ENCODE assay signal across 21 cellular contexts in genomic region chr21:28485301-28486022, GRCh38.
DNase-seq lines count a peak whose midpoint lies in the region; ATAC-seq and TF ChIP-seq lines count a peak whose summit lies in the region.
"Had no signal": no experiment of that assay in that cellular context is flagged by ENCODE, and none has a peak within 500 bp of the region (broad histone marks: within the 10 kb centered on the region; RNA-seq: fewer than 3 reads in every experiment).

No MANE protein-coding gene starts in this region.

- TF ChIP-seq CTCF in thoracic aorta (IDR thresholded peaks at IDR 0.05), result no peak
- TF ChIP-seq CTCF in chondrocyte (IDR thresholded peaks at IDR 0.05), result no peak

- no peak overlapping the region for H3K4me3 Mint-ChIP-seq in activated CD8-positive, alpha-beta memory T cell treated with anti-CD3 and anti-CD28 coated beads, Interleukin-2, amount 10 ng/mL, durations not matched to agents 7 days and 5 days
- H3K4me3 Mint-ChIP-seq in chondrocyte (ENCODE audit: unreplicated experiment), result no peak overlapping the region
- H3K4me3 Mint-ChIP-seq: activated naive CD8-positive, alpha-beta T cell treated with anti-CD3 and anti-CD28 coated beads for 36 hours; activated T-cell treated with anti-CD3 and anti-CD28 coated beads, Interleukin-2, amount 50 U/mL, for 72 hours; naive B cell; T-cell had no signal

- no peaks in the 10 kb centered on the region for H3K36me3 Mint-ChIP-seq in activated CD8-positive, alpha-beta memory T cell treated with anti-CD3 and anti-CD28 coated beads, Interleukin-2, amount 10 ng/mL, durations not matched to agents 7 days and 5 days
- H3K36me3 Mint-ChIP-seq in chondrocyte (ENCODE audit: low read depth), result no peaks in the 10 kb centered on the region
- H3K36me3 Mint-ChIP-seq: activated naive CD8-positive, alpha-beta T cell treated with anti-CD3 and anti-CD28 coated beads for 36 hours; naive B cell; T-cell had no signal

- H3K27ac Mint-ChIP-seq in activated CD8-positive, alpha-beta memory T cell treated with anti-CD3 and anti-CD28 coated beads, Interleukin-2, amount 10 ng/mL, durations not matched to agents 7 days and 5 days, result no peak overlapping the region
- no peak overlapping the region for H3K27ac Mint-ChIP-seq in chondrocyte (ENCODE audit: unreplicated experiment)
- H3K27ac Mint-ChIP-seq: activated naive CD8-positive, alpha-beta T cell treated with anti-CD3 and anti-CD28 coated beads for 36 hours; activated T-cell treated with anti-CD3 and anti-CD28 coated beads, Interleukin-2, amount 50 U/mL, for 72 hours; naive B cell; T-cell had no signal

- H3K27ac ChIP-seq in thoracic aorta, result peak overlapping the region; percentile 3 to 73
- H3K27ac ChIP-seq: pancreas had no signal

- peaks cover 5 to 26% of the 10 kb centered on the region in 2 donors for H3K4me1 ChIP-seq in thoracic aorta (ENCODE audit: control insufficient read depth in 1 of 2, low read depth in 2 of 2)
- H3K4me1 ChIP-seq: pancreas had no signal

- H3K27me3 ChIP-seq in thoracic aorta (replicated peaks; ENCODE audit: insufficient read depth), result no peaks in the 10 kb centered on the region
- H3K27me3 ChIP-seq: pancreas had no signal

- peak; percentile 57 for ATAC-seq in thoracic aorta (ENCODE audit: insufficient number of reproducible peaks, low FRiP score, low read depth)
- no peak for ATAC-seq in activated CD8-positive, alpha-beta memory T cell treated with anti-CD3 and anti-CD28 coated beads, Interleukin-2, amount 10 ng/mL, durations not matched to agents 7 days and 5 days
- ATAC-seq: activated T-cell treated with anti-CD3 and anti-CD28 coated beads, Interleukin-2, amount 50 U/mL, for 72 hours; pancreas; Right ventricle myocardium inferior; T-cell had no signal

- no peaks in the 10 kb centered on the region for H3K9me3 Mint-ChIP-seq in activated CD8-positive, alpha-beta memory T cell treated with anti-CD3 and anti-CD28 coated beads, Interleukin-2, amount 10 ng/mL, durations not matched to agents 7 days and 5 days (ENCODE audit: low read depth)
- H3K9me3 Mint-ChIP-seq in chondrocyte (ENCODE audit: low read depth), result no peaks in the 10 kb centered on the region
- H3K9me3 Mint-ChIP-seq: activated naive CD8-positive, alpha-beta T cell treated with anti-CD3 and anti-CD28 coated beads for 36 hours; activated T-cell treated with anti-CD3 and anti-CD28 coated beads, Interleukin-2, amount 50 U/mL, for 72 hours; T-cell had no signal

- no peaks in the 10 kb centered on the region for H3K4me1 Mint-ChIP-seq in activated CD8-positive, alpha-beta memory T cell treated with anti-CD3 and anti-CD28 coated beads, Interleukin-2, amount 10 ng/mL, durations not matched to agents 7 days and 5 days
- peaks cover 3% of the 10 kb centered on the region for H3K4me1 Mint-ChIP-seq in chondrocyte (ENCODE audit: low read depth)
- H3K4me1 Mint-ChIP-seq: activated naive CD8-positive, alpha-beta T cell treated with anti-CD3 and anti-CD28 coated beads for 36 hours; T-cell had no signal

- H3K27me3 Mint-ChIP-seq in activated CD8-positive, alpha-beta memory T cell treated with anti-CD3 and anti-CD28 coated beads, Interleukin-2, amount 10 ng/mL, durations not matched to agents 7 days and 5 days, result peaks cover 2% of the 10 kb centered on the region
- no peaks in the 10 kb centered on the region for H3K27me3 Mint-ChIP-seq in chondrocyte (ENCODE audit: low read depth)
- H3K27me3 Mint-ChIP-seq: activated naive CD8-positive, alpha-beta T cell treated with anti-CD3 and anti-CD28 coated beads for 36 hours had no signal

- H3K4me3 ChIP-seq in thoracic aorta, result no peak overlapping the region
- H3K4me3 ChIP-seq: pancreas, skin epidermis had no signal

- CTCF ChIA-PET in activated CD8-positive, alpha-beta memory T cell treated with anti-CD3 and anti-CD28 coated beads, Interleukin-2, amount 10 ng/mL, durations not matched to agents 7 days and 5 days (lab: Charles Lee), result no interaction called here

- DNase-seq in GM04504 (ENCODE audit: low read depth) (peak; percentile 35), amniotic stem cell (lab: John Stamatoyannopoulos, UW) (peak; percentile 14), fibroblast of peridontal ligament (ENCODE audit: extremely low read depth) (peak; percentile 95), thoracic aorta (ENCODE audit: low spot score) (no peak), chondrocyte (ENCODE audit: low spot score) (no peak), NCI-H2029 (lab: John Stamatoyannopoulos, UW) (no peak)
- no peak for DNase-seq in activated CD8-positive, alpha-beta memory T cell treated with anti-CD3 and anti-CD28 coated beads, Interleukin-2, amount 10 ng/mL, durations not matched to agents 7 days and 5 days
- DNase-seq: activated CD4-positive, alpha-beta T cell treated with anti-CD3 and anti-CD28 coated beads, Interleukin-2, amount 50 U/mL, for 4 hours; activated naive CD8-positive, alpha-beta T cell treated with anti-CD3 and anti-CD28 coated beads for 36 hours; activated T-cell treated with anti-CD3 and anti-CD28 coated beads, Interleukin-2, amount 50 U/mL, for 72 hours; C1 segment of cervical spinal cord; cerebellar nuclear complex; MM.1S; naive B cell; NCI-H1694; pancreas; stimulated activated CD4-positive, alpha-beta T cell treated with anti-CD3 and anti-CD28 coated beads, Interleukin-4, amount 100 ng/mL, for 4 hours; stimulated activated CD8-positive, alpha-beta memory T cell treated with anti-CD3 and anti-CD28 coated beads, Interleukin-4, amount 100 ng/mL, for 48 hours; T-cell had no signal

- H3K9me3 ChIP-seq in thoracic aorta, result no peaks in the 10 kb centered on the region
- H3K9me3 ChIP-seq: pancreas had no signal

- H3K36me3 ChIP-seq in thoracic aorta, result no peaks in the 10 kb centered on the region
- H3K36me3 ChIP-seq: pancreas had no signal

Comparison
In these comparisons a context has a peak if more than half of its experiments do, and no peak if none do; other contexts are left out.
1. DNase-seq: peak in GM04504 (single experiment), amniotic stem cell (single experiment) and fibroblast of peridontal ligament (single experiment); none in thoracic aorta (single experiment), activated CD8-positive, alpha-beta memory T cell treated with anti-CD3 and anti-CD28 coated beads, Interleukin-2, amount 10 ng/mL, durations not matched to agents 7 days and 5 days (single experiment), chondrocyte (single experiment) and NCI-H2029 (single experiment).